8 cellular contexts compared by ENCODE assay signal in the genomic region with DNA sequence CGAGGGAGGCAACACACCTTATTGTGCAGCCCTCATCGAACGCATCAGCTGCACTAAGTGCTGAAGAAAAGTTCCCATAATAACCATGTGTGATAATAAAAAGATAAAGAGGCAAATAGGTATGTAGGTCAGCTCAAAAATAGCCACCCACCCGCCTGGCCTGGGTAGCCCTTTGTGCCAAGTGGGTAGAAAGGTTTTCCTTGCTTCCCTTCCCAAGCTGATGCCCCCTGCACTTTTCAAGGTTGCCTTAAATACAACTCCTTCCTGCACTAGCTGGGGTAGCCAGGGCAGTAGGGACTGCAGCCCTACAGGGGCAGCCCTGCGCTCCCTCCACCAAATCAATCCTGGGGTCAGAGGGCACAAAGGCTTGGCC. TPM values are rescaled to one million over a fixed set of nuclear protein-coding genes. Genes with fewer than 3 reads are reported as not detected.
DNase-seq lines count a peak whose midpoint lies in the region; ATAC-seq and TF ChIP-seq lines count a peak whose summit lies in the region.

No MANE protein-coding gene starts in this region.

- peak overlapping the region; percentile 90; the same call in 1 of the 2 replicates for H2AFZ ChIP-seq in SK-N-SH (ENCODE audit: low read depth)

- H3K9me3 Mint-ChIP-seq in progenitor cell of endocrine pancreas (ENCODE audit: low read depth), result no peaks in the 10 kb centered on the region

- no peak for TF ChIP-seq EP300 in SK-N-SH (IDR thresholded peaks at IDR 0.05; ENCODE audit: borderline replicate concordance in 1 of 2, low read depth in 1 of 2, low read length in 1 of 2)

- peak overlapping the region; percentile 77; the same call in 1 of the 2 replicates for H3K4me2 ChIP-seq in SK-N-SH

- in situ Hi-C loops in G401 (cut with HindIII; ENCODE audit: low sequenced_read_pairs), result no loop called here

- H3K27ac Mint-ChIP-seq in progenitor cell of endocrine pancreas, result peak overlapping the region; percentile 96

- H3F3A ChIP-seq in SK-N-SH (replicated peaks; ENCODE audit: insufficient read depth), result no peaks in the 10 kb centered on the region

- 35% methylated on average over 4 of the region's 5 CpGs for WGBS in SK-N-SH (ENCODE audit: low lambda C conversion rate)

- H4K20me1 ChIP-seq in SK-N-SH (ENCODE audit: insufficient read depth), result no peaks in the 10 kb centered on the region

- H3K36me3 ChIP-seq in SK-N-SH (replicated peaks in 1 of 2; ENCODE audit: control insufficient read depth in 1 of 2, insufficient read depth in 2 of 2, low read length in 1 of 2), result no peaks in the 10 kb centered on the region

- H3K4me1 ChIP-seq in SK-N-SH (ENCODE audit: control insufficient read depth in 1 of 2, insufficient read depth in 2 of 2, low read depth in 1 of 2, low read length in 1 of 2) (peaks cover 20 to 30% of the 10 kb centered on the region in 2 experiments), foreskin keratinocyte (peaks cover 39% of the 10 kb centered on the region)

- CTCF ChIA-PET in SK-N-SH (lab: Yijun Ruan, JAX), result interaction anchor here (1.0 to 8.2 kb wide), 8 partner anchors 15 to 364 kb away, joined by 3 to 70 read pairs (median 6); a partner anchor contains a TSS

- no peaks in the 10 kb centered on the region for H3K36me3 Mint-ChIP-seq in progenitor cell of endocrine pancreas (ENCODE audit: insufficient read depth)

- H3K27me3 Mint-ChIP-seq in progenitor cell of endocrine pancreas, result no peaks in the 10 kb centered on the region

- peak overlapping the region in 1 of 2 experiments; percentile 10; a peak in 1 of 4 replicates for H3K4me3 ChIP-seq in SK-N-SH (ENCODE audit: low read depth in 2 of 2, low read length in 1 of 2)

- POLR2A ChIA-PET in SK-N-SH (lab: Yijun Ruan, JAX), result interaction anchor here (0.8 to 8.8 kb wide), 7 partner anchors 10 to 73 kb away, joined by 3 to 174 read pairs (median 10); a partner anchor contains a TSS

- ATAC-seq in foreskin keratinocyte (no peak), HG03520 (IDR thresholded peaks at IDR 0.05; ENCODE audit: unreplicated experiment) (no peak)

- H3K27me3 ChIP-seq in SK-N-SH (ENCODE audit: insufficient read depth) (no peaks in the 10 kb centered on the region), foreskin keratinocyte (no peaks in the 10 kb centered on the region)

- H3K9me2 ChIP-seq in SK-N-SH, result no peaks in the 10 kb centered on the region

- TF ChIP-seq RAD21 in SK-N-SH (IDR thresholded peaks at IDR 0.05; ENCODE audit: low read length), result no peak

- H3K79me2 ChIP-seq in SK-N-SH (ENCODE audit: insufficient read depth), result no peaks in the 10 kb centered on the region

- DNase-seq in G401 (ENCODE audit: low spot score) (peak; percentile 83), SK-N-SH (no peak), foreskin keratinocyte (no peak), progenitor cell of endocrine pancreas (ENCODE audit: low spot score, unreplicated experiment) (no peak), OCI-M2 (lab: John Stamatoyannopoulos, UW; ENCODE audit: unreplicated experiment) (no peak), AML-193 (lab: John Stamatoyannopoulos, UW) (no peak), NCI-H526 treated with DMSO at 0.1 percent for 48 hours (lab: John Stamatoyannopoulos, UW) (no peak)

- H3K4me3 Mint-ChIP-seq in progenitor cell of endocrine pancreas (ENCODE audit: low read depth), result peak overlapping the region; percentile 75

- no peak overlapping the region for H3K9ac ChIP-seq in SK-N-SH

- H3K4me1 Mint-ChIP-seq in progenitor cell of endocrine pancreas (ENCODE audit: low read depth), result peaks cover 35% of the 10 kb centered on the region

- TF ChIP-seq CTCF in SK-N-SH (IDR thresholded peaks at IDR 0.05) (no peak), foreskin keratinocyte (conservative IDR thresholded peaks at IDR 0.05) (no peak), progenitor cell of endocrine pancreas (IDR thresholded peaks at IDR 0.05; ENCODE audit: unreplicated experiment) (no peak)

- H3K27ac ChIP-seq in SK-N-SH (ENCODE audit: low read depth in 2 of 2, low read length in 1 of 2) (peak overlapping the region; percentile 41 to 96; a peak in 3 of 4 replicates), foreskin keratinocyte (peak overlapping the region; percentile 96)

- H3K9me3 ChIP-seq in SK-N-SH, result no peaks in the 10 kb centered on the region

TF ChIP-seq in SK-N-SH, 30 proteins besides CTCF, POLR2A, EP300 and RAD21:
- TF ChIP-seq FOXJ3 (CRISPR knock-in tag; IDR thresholded peaks at IDR 0.05) (no peak), ELF1 (IDR thresholded peaks at IDR 0.05) (no peak), RXRA (IDR thresholded peaks at IDR 0.05; ENCODE audit: borderline replicate concordance, low read depth) (no peak), GABPA (IDR thresholded peaks at IDR 0.05; ENCODE audit: low read depth) (no peak), RFX5 (IDR thresholded peaks at IDR 0.05; ENCODE audit: low read length) (no peak), SIN3A (IDR thresholded peaks at IDR 0.05; ENCODE audit: borderline replicate concordance, low read depth, low read length) (no peak), EZH2phosphoT487 (IDR thresholded peaks at IDR 0.05; ENCODE audit: borderline replicate concordance, low read depth) (no peak), NRF1 (IDR thresholded peaks at IDR 0.05; ENCODE audit: low read depth, low read length) (no peak), CHD2 (IDR thresholded peaks at IDR 0.05; ENCODE audit: low read length, partially characterized antibody) (no peak)
- TF ChIP-seq, protein P1, sequence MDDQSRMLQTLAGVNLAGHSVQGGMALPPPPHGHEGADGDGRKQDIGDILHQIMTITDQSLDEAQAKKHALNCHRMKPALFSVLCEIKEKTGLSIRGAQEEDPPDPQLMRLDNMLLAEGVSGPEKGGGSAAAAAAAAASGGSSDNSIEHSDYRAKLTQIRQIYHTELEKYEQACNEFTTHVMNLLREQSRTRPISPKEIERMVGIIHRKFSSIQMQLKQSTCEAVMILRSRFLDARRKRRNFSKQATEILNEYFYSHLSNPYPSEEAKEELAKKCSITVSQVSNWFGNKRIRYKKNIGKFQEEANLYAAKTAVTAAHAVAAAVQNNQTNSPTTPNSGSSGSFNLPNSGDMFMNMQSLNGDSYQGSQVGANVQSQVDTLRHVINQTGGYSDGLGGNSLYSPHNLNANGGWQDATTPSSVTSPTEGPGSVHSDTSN (IDR thresholded peaks at IDR 0.05), result no peak
- TF ChIP-seq, protein P2, sequence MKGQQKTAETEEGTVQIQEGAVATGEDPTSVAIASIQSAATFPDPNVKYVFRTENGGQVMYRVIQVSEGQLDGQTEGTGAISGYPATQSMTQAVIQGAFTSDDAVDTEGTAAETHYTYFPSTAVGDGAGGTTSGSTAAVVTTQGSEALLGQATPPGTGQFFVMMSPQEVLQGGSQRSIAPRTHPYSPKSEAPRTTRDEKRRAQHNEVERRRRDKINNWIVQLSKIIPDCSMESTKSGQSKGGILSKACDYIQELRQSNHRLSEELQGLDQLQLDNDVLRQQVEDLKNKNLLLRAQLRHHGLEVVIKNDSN (IDR thresholded peaks at IDR 0.05; ENCODE audit: borderline replicate concordance, low read depth), result no peak
- TF ChIP-seq, protein P3, sequence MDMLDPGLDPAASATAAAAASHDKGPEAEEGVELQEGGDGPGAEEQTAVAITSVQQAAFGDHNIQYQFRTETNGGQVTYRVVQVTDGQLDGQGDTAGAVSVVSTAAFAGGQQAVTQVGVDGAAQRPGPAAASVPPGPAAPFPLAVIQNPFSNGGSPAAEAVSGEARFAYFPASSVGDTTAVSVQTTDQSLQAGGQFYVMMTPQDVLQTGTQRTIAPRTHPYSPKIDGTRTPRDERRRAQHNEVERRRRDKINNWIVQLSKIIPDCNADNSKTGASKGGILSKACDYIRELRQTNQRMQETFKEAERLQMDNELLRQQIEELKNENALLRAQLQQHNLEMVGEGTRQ (IDR thresholded peaks at IDR 0.05; ENCODE audit: borderline replicate concordance, low read depth, low read length), result no peak
- TF ChIP-seq, protein P4, sequence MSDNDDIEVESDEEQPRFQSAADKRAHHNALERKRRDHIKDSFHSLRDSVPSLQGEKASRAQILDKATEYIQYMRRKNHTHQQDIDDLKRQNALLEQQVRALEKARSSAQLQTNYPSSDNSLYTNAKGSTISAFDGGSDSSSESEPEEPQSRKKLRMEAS (IDR thresholded peaks at IDR 0.05; ENCODE audit: low read depth), result no peak

RNA-seq across cellular contexts. Expression of a gene that starts 13.5 kb away (rescaled TPM):
- 192 and 262 TPM in 2 replicates for total RNA-seq in G401 (2014; rRNA removed; shearing (Covaris generic))
- polyA plus RNA-seq in SK-N-SH (2012; rRNA removed) (24.9 and 30.4 TPM in 2 replicates), foreskin keratinocyte (260 and 285 TPM in 2 replicates)
- polyA plus RNA-seq in SK-N-SH (2012; cell fraction: cytosol; rRNA removed), result 19.5 and 19.9 TPM in 2 replicates
- polyA plus RNA-seq in SK-N-SH (2012; cell fraction: nucleus; rRNA removed), result 41.8 and 55.3 TPM in 2 replicates
- total RNA-seq in foreskin keratinocyte (276 and 302 TPM in 2 replicates), progenitor cell of endocrine pancreas (36.9 and 49.7 TPM in 2 replicates)

RNA-seq across cellular contexts. Expression of a gene that starts 44.1 kb away (rescaled TPM):
- total RNA-seq in G401 (2014; rRNA removed; shearing (Covaris generic)), result 14.1 and 19.6 TPM in 2 replicates
- 15.0 and 19.5 TPM in 2 replicates for polyA plus RNA-seq in SK-N-SH (2012; rRNA removed)
- polyA plus RNA-seq in SK-N-SH (2012; cell fraction: cytosol; rRNA removed), result 21.7 and 23.6 TPM in 2 replicates
- polyA plus RNA-seq in SK-N-SH (2012; cell fraction: nucleus; rRNA removed), result 9.3 and 14.7 TPM in 2 replicates
- total RNA-seq in foreskin keratinocyte, result 27.7 and 28.8 TPM in 2 replicates
- polyA plus RNA-seq in foreskin keratinocyte, result 15.8 and 18.8 TPM in 2 replicates
- total RNA-seq in progenitor cell of endocrine pancreas, result 40.0 and 42.2 TPM in 2 replicates

RNA-seq across cellular contexts. Expression of a gene that starts 44.4 kb away (rescaled TPM):
- total RNA-seq in G401 (2014; rRNA removed; shearing (Covaris generic)), result 105 and 108 TPM in 2 replicates
- 45.2 and 65.7 TPM in 2 replicates for polyA plus RNA-seq in SK-N-SH (2012; rRNA removed)
- polyA plus RNA-seq in SK-N-SH (2012; cell fraction: cytosol; rRNA removed), result 81.1 and 87.8 TPM in 2 replicates
- polyA plus RNA-seq in SK-N-SH (2012; cell fraction: nucleus; rRNA removed), result 15.3 and 24.1 TPM in 2 replicates
- 64.6 and 65.6 TPM in 2 replicates for total RNA-seq in foreskin keratinocyte
- polyA plus RNA-seq in foreskin keratinocyte, result 80.3 and 85.6 TPM in 2 replicates
- 85.3 and 85.9 TPM in 2 replicates for total RNA-seq in progenitor cell of endocrine pancreas
